Comparison of ENCODE assay signal across 1 cellular context in the genomic region with DNA sequence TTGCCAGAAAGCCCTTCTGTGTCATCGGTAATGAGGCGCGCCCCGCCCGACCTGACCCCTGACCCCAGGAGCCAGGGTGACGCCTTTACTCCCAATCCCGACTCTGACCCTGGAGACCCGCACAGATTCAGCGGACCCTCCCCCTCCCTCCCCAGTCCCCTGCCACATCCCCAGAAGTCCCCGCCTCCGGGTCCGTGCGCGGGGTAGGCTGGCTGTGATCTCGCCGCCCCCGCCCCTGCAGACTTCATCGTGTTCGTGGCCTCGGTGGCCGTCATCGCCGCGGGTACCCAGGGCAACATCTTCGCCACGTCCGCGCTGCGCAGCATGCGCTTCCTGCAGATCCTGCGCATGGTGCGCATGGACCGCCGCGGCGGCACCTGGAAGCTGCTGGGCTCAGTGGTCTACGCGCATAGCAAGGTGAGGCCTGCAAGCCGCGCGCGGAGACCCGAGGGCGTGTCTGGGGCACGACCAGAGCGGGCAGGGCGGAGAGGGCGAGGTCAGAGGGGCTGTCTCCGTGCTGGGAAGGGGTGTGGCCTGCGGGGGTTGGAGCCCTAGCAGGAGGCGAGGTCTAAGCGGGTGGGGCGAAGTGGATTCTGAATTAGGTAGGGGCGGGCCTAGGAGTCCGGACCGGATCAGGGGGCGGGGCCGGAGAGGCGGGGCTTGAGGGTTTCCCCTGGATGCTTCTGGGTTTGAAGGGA.
TF ChIP-seq lines count a peak whose summit lies in the region.

No MANE protein-coding gene starts in this region.

TF ChIP-seq in endothelial cell of umbilical vein, 7 proteins besides CTCF, POLR2A, EP300 and RAD21 (continued from another document):
- TF ChIP-seq JUN (IDR thresholded peaks at IDR 0.05; ENCODE audit: borderline replicate concordance, insufficient read depth, insufficient read length, low read depth): no peak
- TF ChIP-seq MYC (IDR thresholded peaks at IDR 0.05; ENCODE audit: low read depth, low read length): no peak
- TF ChIP-seq EZH2 (IDR thresholded peaks at IDR 0.05; ENCODE audit: borderline replicate concordance, low read depth, low read length, severe bottlenecking): no peak
- TF ChIP-seq, protein P1, sequence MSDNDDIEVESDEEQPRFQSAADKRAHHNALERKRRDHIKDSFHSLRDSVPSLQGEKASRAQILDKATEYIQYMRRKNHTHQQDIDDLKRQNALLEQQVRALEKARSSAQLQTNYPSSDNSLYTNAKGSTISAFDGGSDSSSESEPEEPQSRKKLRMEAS (IDR thresholded peaks at IDR 0.05; ENCODE audit: insufficient read depth, insufficient read length): no peak
